1 cellular context compared by ENCODE assay signal in genomic region chr7:159015894-159016410, GRCh38.
A peak's percentile ranks its signal among the peaks of the same experiment; 100 is the strongest.
TF ChIP-seq lines count a peak whose summit lies in the region.

No MANE protein-coding gene starts in this region.

TF ChIP-seq in K562, 482 proteins besides CTCF, POLR2A, EP300 and RAD21 (continued from another document):
- TF ChIP-seq, protein P1, sequence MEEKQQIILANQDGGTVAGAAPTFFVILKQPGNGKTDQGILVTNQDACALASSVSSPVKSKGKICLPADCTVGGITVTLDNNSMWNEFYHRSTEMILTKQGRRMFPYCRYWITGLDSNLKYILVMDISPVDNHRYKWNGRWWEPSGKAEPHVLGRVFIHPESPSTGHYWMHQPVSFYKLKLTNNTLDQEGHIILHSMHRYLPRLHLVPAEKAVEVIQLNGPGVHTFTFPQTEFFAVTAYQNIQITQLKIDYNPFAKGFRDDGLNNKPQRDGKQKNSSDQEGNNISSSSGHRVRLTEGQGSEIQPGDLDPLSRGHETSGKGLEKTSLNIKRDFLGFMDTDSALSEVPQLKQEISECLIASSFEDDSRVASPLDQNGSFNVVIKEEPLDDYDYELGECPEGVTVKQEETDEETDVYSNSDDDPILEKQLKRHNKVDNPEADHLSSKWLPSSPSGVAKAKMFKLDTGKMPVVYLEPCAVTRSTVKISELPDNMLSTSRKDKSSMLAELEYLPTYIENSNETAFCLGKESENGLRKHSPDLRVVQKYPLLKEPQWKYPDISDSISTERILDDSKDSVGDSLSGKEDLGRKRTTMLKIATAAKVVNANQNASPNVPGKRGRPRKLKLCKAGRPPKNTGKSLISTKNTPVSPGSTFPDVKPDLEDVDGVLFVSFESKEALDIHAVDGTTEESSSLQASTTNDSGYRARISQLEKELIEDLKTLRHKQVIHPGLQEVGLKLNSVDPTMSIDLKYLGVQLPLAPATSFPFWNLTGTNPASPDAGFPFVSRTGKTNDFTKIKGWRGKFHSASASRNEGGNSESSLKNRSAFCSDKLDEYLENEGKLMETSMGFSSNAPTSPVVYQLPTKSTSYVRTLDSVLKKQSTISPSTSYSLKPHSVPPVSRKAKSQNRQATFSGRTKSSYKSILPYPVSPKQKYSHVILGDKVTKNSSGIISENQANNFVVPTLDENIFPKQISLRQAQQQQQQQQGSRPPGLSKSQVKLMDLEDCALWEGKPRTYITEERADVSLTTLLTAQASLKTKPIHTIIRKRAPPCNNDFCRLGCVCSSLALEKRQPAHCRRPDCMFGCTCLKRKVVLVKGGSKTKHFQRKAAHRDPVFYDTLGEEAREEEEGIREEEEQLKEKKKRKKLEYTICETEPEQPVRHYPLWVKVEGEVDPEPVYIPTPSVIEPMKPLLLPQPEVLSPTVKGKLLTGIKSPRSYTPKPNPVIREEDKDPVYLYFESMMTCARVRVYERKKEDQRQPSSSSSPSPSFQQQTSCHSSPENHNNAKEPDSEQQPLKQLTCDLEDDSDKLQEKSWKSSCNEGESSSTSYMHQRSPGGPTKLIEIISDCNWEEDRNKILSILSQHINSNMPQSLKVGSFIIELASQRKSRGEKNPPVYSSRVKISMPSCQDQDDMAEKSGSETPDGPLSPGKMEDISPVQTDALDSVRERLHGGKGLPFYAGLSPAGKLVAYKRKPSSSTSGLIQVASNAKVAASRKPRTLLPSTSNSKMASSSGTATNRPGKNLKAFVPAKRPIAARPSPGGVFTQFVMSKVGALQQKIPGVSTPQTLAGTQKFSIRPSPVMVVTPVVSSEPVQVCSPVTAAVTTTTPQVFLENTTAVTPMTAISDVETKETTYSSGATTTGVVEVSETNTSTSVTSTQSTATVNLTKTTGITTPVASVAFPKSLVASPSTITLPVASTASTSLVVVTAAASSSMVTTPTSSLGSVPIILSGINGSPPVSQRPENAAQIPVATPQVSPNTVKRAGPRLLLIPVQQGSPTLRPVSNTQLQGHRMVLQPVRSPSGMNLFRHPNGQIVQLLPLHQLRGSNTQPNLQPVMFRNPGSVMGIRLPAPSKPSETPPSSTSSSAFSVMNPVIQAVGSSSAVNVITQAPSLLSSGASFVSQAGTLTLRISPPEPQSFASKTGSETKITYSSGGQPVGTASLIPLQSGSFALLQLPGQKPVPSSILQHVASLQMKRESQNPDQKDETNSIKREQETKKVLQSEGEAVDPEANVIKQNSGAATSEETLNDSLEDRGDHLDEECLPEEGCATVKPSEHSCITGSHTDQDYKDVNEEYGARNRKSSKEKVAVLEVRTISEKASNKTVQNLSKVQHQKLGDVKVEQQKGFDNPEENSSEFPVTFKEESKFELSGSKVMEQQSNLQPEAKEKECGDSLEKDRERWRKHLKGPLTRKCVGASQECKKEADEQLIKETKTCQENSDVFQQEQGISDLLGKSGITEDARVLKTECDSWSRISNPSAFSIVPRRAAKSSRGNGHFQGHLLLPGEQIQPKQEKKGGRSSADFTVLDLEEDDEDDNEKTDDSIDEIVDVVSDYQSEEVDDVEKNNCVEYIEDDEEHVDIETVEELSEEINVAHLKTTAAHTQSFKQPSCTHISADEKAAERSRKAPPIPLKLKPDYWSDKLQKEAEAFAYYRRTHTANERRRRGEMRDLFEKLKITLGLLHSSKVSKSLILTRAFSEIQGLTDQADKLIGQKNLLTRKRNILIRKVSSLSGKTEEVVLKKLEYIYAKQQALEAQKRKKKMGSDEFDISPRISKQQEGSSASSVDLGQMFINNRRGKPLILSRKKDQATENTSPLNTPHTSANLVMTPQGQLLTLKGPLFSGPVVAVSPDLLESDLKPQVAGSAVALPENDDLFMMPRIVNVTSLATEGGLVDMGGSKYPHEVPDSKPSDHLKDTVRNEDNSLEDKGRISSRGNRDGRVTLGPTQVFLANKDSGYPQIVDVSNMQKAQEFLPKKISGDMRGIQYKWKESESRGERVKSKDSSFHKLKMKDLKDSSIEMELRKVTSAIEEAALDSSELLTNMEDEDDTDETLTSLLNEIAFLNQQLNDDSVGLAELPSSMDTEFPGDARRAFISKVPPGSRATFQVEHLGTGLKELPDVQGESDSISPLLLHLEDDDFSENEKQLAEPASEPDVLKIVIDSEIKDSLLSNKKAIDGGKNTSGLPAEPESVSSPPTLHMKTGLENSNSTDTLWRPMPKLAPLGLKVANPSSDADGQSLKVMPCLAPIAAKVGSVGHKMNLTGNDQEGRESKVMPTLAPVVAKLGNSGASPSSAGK (IDR thresholded peaks at IDR 0.05): peak; percentile 28
- TF ChIP-seq MNT (conservative IDR thresholded peaks at IDR 0.05) (0 out of 4 replicates have a peak, but pooled peaks of 1 of the 2 experiments have one; percentile 3), MAZ (CRISPR knock-in tag; conservative IDR thresholded peaks at IDR 0.05 in 1 of 2, IDR thresholded peaks at IDR 0.05 in 1 of 2) (peak in 1 of 2 experiments; percentile 16; a peak in 1 of 4 replicates), ZNF592 (IDR thresholded peaks at IDR 0.05) (0 out of 2 replicates have a peak, but pooled peaks have one; percentile 1), L3MBTL2 (IDR thresholded peaks at IDR 0.05) (peak; percentile 7), KDM4B (IDR thresholded peaks at IDR 0.05; ENCODE audit: borderline replicate concordance in 2 of 2, low read depth in 1 of 2) (no peak), ZNF584 (CRISPR knock-in tag; IDR thresholded peaks at IDR 0.05; ENCODE audit: low read depth) (no peak), YBX1 (IDR thresholded peaks at IDR 0.05) (no peak)
- TF ChIP-seq, protein P2, sequence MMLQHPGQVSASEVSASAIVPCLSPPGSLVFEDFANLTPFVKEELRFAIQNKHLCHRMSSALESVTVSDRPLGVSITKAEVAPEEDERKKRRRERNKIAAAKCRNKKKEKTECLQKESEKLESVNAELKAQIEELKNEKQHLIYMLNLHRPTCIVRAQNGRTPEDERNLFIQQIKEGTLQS (IDR thresholded peaks at IDR 0.05): 0 out of 2 replicates have a peak, but pooled peaks have one; percentile 3
- TF ChIP-seq, protein P2 (CRISPR knock-in tag; conservative IDR thresholded peaks at IDR 0.05): no peak
TF ChIP-seq in K562: peak in this region for 6.
